22 cellular contexts compared by ENCODE assay signal in the genomic region with DNA sequence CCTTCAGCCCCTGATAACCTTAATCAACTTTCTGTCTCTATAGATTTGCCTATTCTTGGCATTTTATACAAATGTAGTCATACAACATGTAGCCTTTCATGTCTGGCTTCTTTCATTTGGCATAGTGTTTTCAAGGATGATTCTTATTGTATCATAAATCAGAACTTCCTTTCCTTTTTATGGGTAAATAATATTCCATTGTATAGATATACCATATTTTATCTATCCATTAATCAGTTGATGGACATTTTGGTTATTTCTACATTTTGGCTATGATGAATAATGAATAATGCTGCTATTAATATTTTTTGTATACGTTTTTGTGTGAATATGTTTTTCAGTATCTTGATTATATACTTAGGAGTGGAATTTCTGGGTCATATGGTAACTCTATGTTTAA.
"Had no signal": no experiment of that assay in that cellular context is flagged by ENCODE, and none has a peak within 500 bp of the region (broad histone marks: within the 10 kb centered on the region; RNA-seq: fewer than 3 reads in every experiment).

No MANE protein-coding gene starts in this region.

- H3K27me3 ChIP-seq: esophagus muscularis mucosa, gastroesophageal sphincter, heart left ventricle, hepatocyte, left lung had no signal

- H2AFZ ChIP-seq: hepatocyte had no signal

- H3K36me3 ChIP-seq: esophagus muscularis mucosa, gastroesophageal sphincter, heart left ventricle, left lung, lower lobe of right lung had no signal

- H3K4me1 Mint-ChIP-seq: immature natural killer cell had no signal

- FAIRE-seq: colon, endothelial cell of umbilical vein, keratinocyte had no signal

- H3K27ac Mint-ChIP-seq: immature natural killer cell, mesothelial cell of epicardium had no signal

- DNase-seq: dermis blood vessel endothelial cell; dorsolateral prefrontal cortex; effector CD4-positive, alpha-beta T cell; effector memory CD4-positive, alpha-beta T cell; foreskin keratinocyte; heart left ventricle; hypothalamus; immature natural killer cell; left cardiac atrium; left lung; left ventricle myocardium superior; lower lobe of right lung; mesenchymal stem cell; mucosa of descending colon had no signal

- H3K4me2 ChIP-seq: hepatocyte had no signal

- H3K4me3 ChIP-seq: coronary artery, dorsolateral prefrontal cortex, esophagus muscularis mucosa, gastroesophageal sphincter, heart left ventricle, hepatocyte, left lung, lower lobe of right lung, mucosa of descending colon had no signal

- H3K79me2 ChIP-seq: hepatocyte had no signal

- H3K9me3 ChIP-seq: gastroesophageal sphincter, lower lobe of right lung, mucosa of descending colon had no signal

- H3K4me3 Mint-ChIP-seq: immature natural killer cell, mesothelial cell of epicardium had no signal

- ATAC-seq: foreskin keratinocyte, gastroesophageal sphincter, heart left ventricle, left cardiac atrium, left lung, left ventricle myocardium superior, lower lobe of right lung, mucosa of descending colon had no signal

- H3K4me1 ChIP-seq: foreskin keratinocyte had no signal

- H3K27ac ChIP-seq: coronary artery, dorsolateral prefrontal cortex, esophagus muscularis mucosa, foreskin keratinocyte, gastroesophageal sphincter, heart left ventricle, hepatocyte, left lung, lower lobe of right lung had no signal
